Comparison of ENCODE assay signal across 17 cellular contexts in the genomic region with DNA sequence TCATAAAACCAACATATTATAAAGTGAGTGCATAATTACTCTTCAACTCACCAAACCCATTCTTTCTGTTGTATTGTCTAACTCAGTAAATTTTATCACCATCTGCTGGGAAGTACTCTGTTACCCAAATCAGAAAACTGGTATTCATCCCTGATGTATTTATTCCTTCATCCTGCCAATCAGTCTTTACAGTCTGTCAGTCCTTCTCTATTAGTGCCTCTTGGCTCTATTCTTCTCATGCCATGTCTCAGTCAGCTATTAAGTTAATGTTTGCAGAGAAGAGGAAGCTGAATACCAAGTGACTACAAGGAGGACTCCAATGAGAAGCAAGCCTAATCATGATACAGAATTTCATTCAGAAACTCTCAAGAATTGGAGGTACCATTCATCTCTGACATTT.
"Had no signal": no experiment of that assay in that cellular context is flagged by ENCODE, and none has a peak within 500 bp of the region (broad histone marks: within the 10 kb centered on the region; RNA-seq: fewer than 3 reads in every experiment).

No MANE protein-coding gene starts in this region.

- H3K4me1 ChIP-seq: stomach, suprapubic skin, testis, tibial artery, tibial nerve, transverse colon, upper lobe of left lung, upper lobe of right lung, uterus, vagina had no signal

- H3K27me3 ChIP-seq: stomach, suprapubic skin, testis, thyroid gland, tibial artery, tibial nerve, transverse colon, upper lobe of left lung, upper lobe of right lung, uterus, vagina had no signal

- H3K9me3 ChIP-seq: stomach, suprapubic skin, testis, thoracic aorta, thyroid gland, tibial artery, tibial nerve, transverse colon, upper lobe of left lung, upper lobe of right lung, uterus, vagina had no signal

- ATAC-seq: stimulated activated effector memory CD8-positive, alpha-beta T cell treated with anti-CD3 and anti-CD28 coated beads, Interleukin-12 subunit alpha, Interleukin-12 subunit beta, amount 100 ng/mL, for 72 hours; stimulated activated memory B cell treated with anti-CD40 and anti-IgM and Interleukin-4, amounts not matched to agents 10 μg/mL and 1 μg/mL and 100 μg/mL, for 72 hours; stimulated activated naive B cell treated with anti-CD40 and anti-IgM and Interleukin-4, amounts not matched to agents 10 μg/mL and 1 μg/mL and 100 μg/mL, for 72 hours; stimulated activated naive CD8-positive, alpha-beta T cell treated with anti-CD3 and anti-CD28 coated beads, Interleukin-15, amount 100 ng/mL, for 72 hours; stimulated activated naive CD8-positive, alpha-beta T cell treated with anti-CD3 and anti-CD28 coated beads, Interleukin-15, Interleukin-2, amounts not matched to agents 100 U/mL and 50 U/mL, for 24 hours; upper lobe of right lung had no signal

- H3K4me3 ChIP-seq: stomach, suprapubic skin, testis, thoracic aorta, thyroid gland, tibial artery, tibial nerve, transverse colon, upper lobe of left lung, upper lobe of right lung, uterus, vagina had no signal

- H3K36me3 ChIP-seq: stomach, suprapubic skin, thoracic aorta, thyroid gland, tibial artery, tibial nerve, transverse colon, upper lobe of left lung, upper lobe of right lung, uterus, vagina had no signal

- H3K27ac ChIP-seq: stomach, suprapubic skin, testis, thoracic aorta, thyroid gland, tibial artery, tibial nerve, transverse colon, upper lobe of left lung, upper lobe of right lung, uterus, vagina had no signal
